Comparison of ENCODE assay signal across 1 cellular context in the genomic region with DNA sequence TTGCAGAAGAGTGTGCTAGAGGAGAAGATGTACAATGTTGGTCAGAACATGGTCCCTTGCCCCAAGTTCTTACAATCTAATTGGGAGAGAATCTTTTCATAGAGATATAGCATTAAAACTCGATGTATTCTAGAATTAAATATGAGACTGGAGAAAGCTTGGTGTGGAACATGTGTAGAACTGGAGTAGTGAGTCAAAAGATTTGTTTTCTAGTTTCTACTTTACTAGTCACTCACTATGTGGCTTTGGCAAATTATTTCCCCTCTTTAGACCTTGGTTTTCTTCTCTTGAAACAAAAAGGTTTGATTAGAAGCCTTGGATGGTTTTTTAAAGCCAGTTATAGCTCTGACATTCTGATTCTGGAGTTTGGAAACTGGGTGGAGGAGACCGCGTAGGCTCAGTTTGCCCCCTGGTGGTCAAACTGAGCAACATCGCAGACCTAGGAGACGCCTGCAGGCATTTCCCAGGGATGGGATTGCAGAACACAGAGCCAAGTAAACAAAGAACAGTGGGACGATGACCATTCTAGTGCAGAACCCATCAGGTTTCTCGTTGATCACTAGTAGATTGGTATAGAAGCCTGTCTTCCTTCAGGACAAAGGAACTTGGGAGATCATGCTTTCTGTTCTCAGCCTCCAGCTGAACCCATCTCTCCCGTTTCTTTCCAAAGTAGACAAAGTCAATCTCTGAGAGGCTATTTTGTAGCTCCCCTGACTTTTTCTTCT.
TF ChIP-seq lines count a peak whose summit lies in the region.

No MANE protein-coding gene starts in this region.

TF ChIP-seq in GM23338, 12 proteins besides CTCF, POLR2A, EP300 and RAD21 (continued from another document):
- TF ChIP-seq ZNF331 (CRISPR knock-in tag; IDR thresholded peaks at IDR 0.05; ENCODE audit: low read depth), result no peak; the same call in 1 of the 2 replicates
- TF ChIP-seq ZNF114 (CRISPR knock-in tag; IDR thresholded peaks at IDR 0.05), result no peak
- TF ChIP-seq POLR2AphosphoS5 (IDR thresholded peaks at IDR 0.05; ENCODE audit: low read depth), result no peak
- TF ChIP-seq JUNB (IDR thresholded peaks at IDR 0.05; ENCODE audit: unreplicated experiment), result no peak
- TF ChIP-seq, protein P1, sequence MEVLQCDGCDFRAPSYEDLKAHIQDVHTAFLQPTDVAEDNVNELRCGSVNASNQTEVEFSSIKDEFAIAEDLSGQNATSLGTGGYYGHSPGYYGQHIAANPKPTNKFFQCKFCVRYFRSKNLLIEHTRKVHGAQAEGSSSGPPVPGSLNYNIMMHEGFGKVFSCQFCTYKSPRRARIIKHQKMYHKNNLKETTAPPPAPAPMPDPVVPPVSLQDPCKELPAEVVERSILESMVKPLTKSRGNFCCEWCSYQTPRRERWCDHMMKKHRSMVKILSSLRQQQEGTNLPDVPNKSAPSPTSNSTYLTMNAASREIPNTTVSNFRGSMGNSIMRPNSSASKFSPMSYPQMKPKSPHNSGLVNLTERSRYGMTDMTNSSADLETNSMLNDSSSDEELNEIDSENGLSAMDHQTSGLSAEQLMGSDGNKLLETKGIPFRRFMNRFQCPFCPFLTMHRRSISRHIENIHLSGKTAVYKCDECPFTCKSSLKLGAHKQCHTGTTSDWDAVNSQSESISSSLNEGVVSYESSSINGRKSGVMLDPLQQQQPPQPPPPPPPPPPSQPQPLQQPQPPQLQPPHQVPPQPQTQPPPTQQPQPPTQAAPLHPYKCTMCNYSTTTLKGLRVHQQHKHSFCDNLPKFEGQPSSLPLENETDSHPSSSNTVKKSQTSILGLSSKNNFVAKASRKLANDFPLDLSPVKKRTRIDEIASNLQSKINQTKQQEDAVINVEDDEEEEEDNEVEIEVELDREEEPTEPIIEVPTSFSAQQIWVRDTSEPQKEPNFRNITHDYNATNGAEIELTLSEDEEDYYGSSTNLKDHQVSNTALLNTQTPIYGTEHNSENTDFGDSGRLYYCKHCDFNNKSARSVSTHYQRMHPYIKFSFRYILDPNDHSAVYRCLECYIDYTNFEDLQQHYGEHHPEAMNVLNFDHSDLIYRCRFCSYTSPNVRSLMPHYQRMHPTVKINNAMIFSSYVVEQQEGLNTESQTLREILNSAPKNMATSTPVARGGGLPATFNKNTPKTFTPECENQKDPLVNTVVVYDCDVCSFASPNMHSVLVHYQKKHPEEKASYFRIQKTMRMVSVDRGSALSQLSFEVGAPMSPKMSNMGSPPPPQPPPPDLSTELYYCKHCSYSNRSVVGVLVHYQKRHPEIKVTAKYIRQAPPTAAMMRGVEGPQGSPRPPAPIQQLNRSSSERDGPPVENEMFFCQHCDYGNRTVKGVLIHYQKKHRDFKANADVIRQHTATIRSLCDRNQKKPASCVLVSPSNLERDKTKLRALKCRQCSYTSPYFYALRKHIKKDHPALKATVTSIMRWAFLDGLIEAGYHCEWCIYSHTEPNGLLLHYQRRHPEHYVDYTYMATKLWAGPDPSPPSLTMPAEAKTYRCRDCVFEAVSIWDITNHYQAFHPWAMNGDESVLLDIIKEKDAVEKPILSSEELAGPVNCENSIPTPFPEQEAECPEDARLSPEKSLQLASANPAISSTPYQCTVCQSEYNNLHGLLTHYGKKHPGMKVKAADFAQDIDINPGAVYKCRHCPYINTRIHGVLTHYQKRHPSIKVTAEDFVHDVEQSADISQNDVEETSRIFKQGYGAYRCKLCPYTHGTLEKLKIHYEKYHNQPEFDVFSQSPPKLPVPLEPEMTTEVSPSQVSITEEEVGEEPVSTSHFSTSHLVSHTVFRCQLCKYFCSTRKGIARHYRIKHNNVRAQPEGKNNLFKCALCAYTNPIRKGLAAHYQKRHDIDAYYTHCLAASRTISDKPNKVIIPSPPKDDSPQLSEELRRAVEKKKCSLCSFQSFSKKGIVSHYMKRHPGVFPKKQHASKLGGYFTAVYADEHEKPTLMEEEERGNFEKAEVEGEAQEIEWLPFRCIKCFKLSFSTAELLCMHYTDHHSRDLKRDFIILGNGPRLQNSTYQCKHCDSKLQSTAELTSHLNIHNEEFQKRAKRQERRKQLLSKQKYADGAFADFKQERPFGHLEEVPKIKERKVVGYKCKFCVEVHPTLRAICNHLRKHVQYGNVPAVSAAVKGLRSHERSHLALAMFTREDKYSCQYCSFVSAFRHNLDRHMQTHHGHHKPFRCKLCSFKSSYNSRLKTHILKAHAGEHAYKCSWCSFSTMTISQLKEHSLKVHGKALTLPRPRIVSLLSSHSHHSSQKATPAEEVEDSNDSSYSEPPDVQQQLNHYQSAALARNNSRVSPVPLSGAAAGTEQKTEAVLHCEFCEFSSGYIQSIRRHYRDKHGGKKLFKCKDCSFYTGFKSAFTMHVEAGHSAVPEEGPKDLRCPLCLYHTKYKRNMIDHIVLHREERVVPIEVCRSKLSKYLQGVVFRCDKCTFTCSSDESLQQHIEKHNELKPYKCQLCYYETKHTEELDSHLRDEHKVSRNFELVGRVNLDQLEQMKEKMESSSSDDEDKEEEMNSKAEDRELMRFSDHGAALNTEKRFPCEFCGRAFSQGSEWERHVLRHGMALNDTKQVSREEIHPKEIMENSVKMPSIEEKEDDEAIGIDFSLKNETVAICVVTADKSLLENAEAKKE (CRISPR knock-in tag; IDR thresholded peaks at IDR 0.05), result no peak
- no peak for TF ChIP-seq STAT1 (IDR thresholded peaks at IDR 0.05; ENCODE audit: unreplicated experiment)
- no peak for TF ChIP-seq EZH2phosphoT487 (IDR thresholded peaks at IDR 0.05; ENCODE audit: unreplicated experiment)
